In the genomic region with DNA sequence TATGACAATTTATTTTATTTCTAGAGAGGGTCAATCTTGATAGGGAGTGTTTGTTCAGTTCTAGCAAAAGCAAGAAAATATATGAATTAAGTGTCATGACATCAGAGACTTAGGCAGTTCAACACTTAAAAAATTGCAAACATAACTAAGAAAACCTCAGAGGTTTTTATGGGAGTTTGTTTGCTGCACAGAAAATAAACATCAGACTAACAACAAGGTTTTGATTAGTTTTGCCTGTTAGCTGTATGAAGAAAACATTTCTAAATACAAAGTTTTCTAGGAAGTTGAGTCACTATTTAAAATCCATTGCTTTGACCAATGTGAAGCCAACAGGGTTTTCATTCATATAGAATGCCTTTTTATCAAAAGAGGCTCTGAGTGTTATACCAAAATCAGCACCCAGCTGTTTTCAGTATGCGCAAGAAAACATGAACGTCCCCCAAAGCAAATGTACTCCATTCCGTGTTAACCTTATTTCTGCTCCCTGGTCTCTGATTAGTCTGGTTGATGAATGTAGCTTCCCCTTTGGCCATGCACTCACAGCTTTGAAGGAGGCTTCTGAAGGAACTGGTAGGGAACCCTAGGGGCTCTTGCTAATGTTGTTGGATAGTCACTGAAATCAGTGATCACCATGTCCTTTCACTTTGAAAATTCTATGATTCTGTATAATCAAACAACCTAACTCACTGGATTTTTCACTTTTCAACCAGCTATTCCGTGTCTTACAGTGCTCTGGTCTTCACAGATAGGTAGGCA, we compare ENCODE assay signal across 9 cellular contexts.
DNase-seq lines count a peak whose midpoint lies in the region; ATAC-seq, FAIRE-seq and TF ChIP-seq lines count a peak whose summit lies in the region.
"Had no signal": no experiment of that assay in that cellular context is flagged by ENCODE, and none has a peak within 500 bp of the region (broad histone marks: within the 10 kb centered on the region; RNA-seq: fewer than 3 reads in every experiment).

No MANE protein-coding gene starts in this region.

- peaks cover 16% of the 10 kb centered on the region for H3K27me3 Mint-ChIP-seq in CD4-positive, CD25-positive, alpha-beta regulatory T cell
- no peaks in the 10 kb centered on the region for H3K27me3 Mint-ChIP-seq in activated B cell treated with CpG ODN at 0.5 μM for 24 hours

- H3K4me2 ChIP-seq in OCI-LY7 (ENCODE audit: low read length) = no peak overlapping the region

- no TSS peak for BruUV-seq in OCI-LY7 (replicated peaks; lab: Mats Ljungman, UMichigan)

- no peaks in the 10 kb centered on the region for H3K36me3 Mint-ChIP-seq in CD4-positive, CD25-positive, alpha-beta regulatory T cell
- H3K36me3 Mint-ChIP-seq in activated B cell treated with CpG ODN at 0.5 μM for 24 hours (ENCODE audit: low read depth) = no peaks in the 10 kb centered on the region

- ATAC-seq in CD4-positive, CD25-positive, alpha-beta regulatory T cell (ENCODE audit: low read depth in 2 of 2) = peak in 1 of 2 donors; percentile 14
- ATAC-seq in GM19324 (IDR thresholded peaks at IDR 0.05; ENCODE audit: low FRiP score, unreplicated experiment) (peak; percentile 35), HG03060 (IDR thresholded peaks at IDR 0.05; ENCODE audit: low read depth, unreplicated experiment) (peak; percentile 13), activated B cell treated with CpG ODN at 0.5 μM for 24 hours (ENCODE audit: low read depth) (no peak), left ventricle myocardium superior (no peak)

- CTCF ChIA-PET in activated B cell treated with CpG ODN at 0.5 μM for 24 hours (lab: Charles Lee) (no interaction called here), OCI-LY7 (lab: Charles Lee; ENCODE audit: unreplicated experiment) (no interaction called here)

- no peaks in the 10 kb centered on the region for H4K20me1 ChIP-seq in OCI-LY7 (ENCODE audit: insufficient read depth, low read length)

- no peak overlapping the region for H3K27ac ChIP-seq in CD4-positive, CD25-positive, alpha-beta regulatory T cell (ENCODE audit: insufficient read depth, low read length, poor library complexity, severe bottlenecking)
- H3K27ac ChIP-seq in OCI-LY7 (ENCODE audit: low read depth, low read length, poor library complexity, severe bottlenecking) = no peak overlapping the region

- H3K27me3 ChIP-seq in CD4-positive, CD25-positive, alpha-beta regulatory T cell (ENCODE audit: control insufficient read depth, insufficient read depth, low read length) = no peaks in the 10 kb centered on the region
- no peaks in the 10 kb centered on the region for H3K27me3 ChIP-seq in BE2C

- H3K79me2 ChIP-seq in OCI-LY7 (ENCODE audit: insufficient read depth, low read depth, low read length) = no peaks in the 10 kb centered on the region

- H3K36me3 ChIP-seq in CD4-positive, CD25-positive, alpha-beta regulatory T cell (ENCODE audit: control insufficient read depth, insufficient read depth, low read length) = no peaks in the 10 kb centered on the region
- no peaks in the 10 kb centered on the region for H3K36me3 ChIP-seq in OCI-LY7 (ENCODE audit: insufficient read depth, low read length)
- H3K36me3 ChIP-seq in BE2C = no peaks in the 10 kb centered on the region

- H3K4me1 ChIP-seq in CD4-positive, CD25-positive, alpha-beta regulatory T cell (ENCODE audit: control insufficient read depth, insufficient read depth, low read length, poor library complexity, severe bottlenecking) = peaks cover 6% of the 10 kb centered on the region
- H3K4me1 ChIP-seq in OCI-LY7 (ENCODE audit: insufficient read depth, low read length, poor library complexity, severe bottlenecking) = no peaks in the 10 kb centered on the region
- no peaks in the 10 kb centered on the region for H3K4me1 ChIP-seq in BE2C

- no peak for DNase-seq in CD4-positive, CD25-positive, alpha-beta regulatory T cell
- DNase-seq in activated B cell treated with CpG ODN at 0.5 μM for 24 hours (no peak), OCI-LY7 (ENCODE audit: low spot score) (no peak), D721Med (ENCODE audit: insufficient read length, low spot score) (no peak), left ventricle myocardium superior (no peak), BE2C (no peak)

- peak overlapping the region; percentile 78 for H3K4me3 ChIP-seq in CD4-positive, CD25-positive, alpha-beta regulatory T cell (ENCODE audit: low read depth, low read length)
- H3K4me3 ChIP-seq in OCI-LY7 (ENCODE audit: low read depth, low read length, poor library complexity, severe bottlenecking) (no peak overlapping the region), BE2C (ENCODE audit: low read depth, low read length) (no peak overlapping the region)

- H3K9me3 ChIP-seq in CD4-positive, CD25-positive, alpha-beta regulatory T cell (ENCODE audit: control insufficient read depth in 2 of 2, low read length in 2 of 2) = no peaks in the 10 kb centered on the region
- H3K9me3 ChIP-seq in OCI-LY7 (ENCODE audit: low read length) (no peaks in the 10 kb centered on the region), BE2C (no peaks in the 10 kb centered on the region)

- no peak for FAIRE-seq in D721Med (lab: Jason Lieb, UNC)
- FAIRE-seq: islet of Langerhans had no signal

- H3K27ac Mint-ChIP-seq in CD4-positive, CD25-positive, alpha-beta regulatory T cell = peak overlapping the region; percentile 22 to 75 (median 49)
- H3K27ac Mint-ChIP-seq in activated B cell treated with CpG ODN at 0.5 μM for 24 hours = peak overlapping the region; percentile 14

- POLR2A ChIA-PET in activated B cell treated with CpG ODN at 0.5 μM for 24 hours (lab: Charles Lee) (interaction anchor here (1.1 kb wide), 1 partner anchor 270 kb away, joined by 3 read pairs; no protein-coding TSS in a partner anchor), OCI-LY7 (lab: Charles Lee) (no interaction called here)

- no peak overlapping the region for H2AFZ ChIP-seq in OCI-LY7 (ENCODE audit: low read length)

- intact Hi-C loops in activated B cell treated with CpG ODN at 0.5 μM for 24 hours (cut with micrococcal nuclease) (no loop called here), OCI-LY7 (cut with micrococcal nuclease; ENCODE audit: unreplicated experiment) (no loop called here), left ventricle myocardium superior (cut with micrococcal nuclease) (no loop called here)

- peaks cover 0 to 3% (median 0%) of the 10 kb centered on the region in 7 donors for H3K9me3 Mint-ChIP-seq in CD4-positive, CD25-positive, alpha-beta regulatory T cell
- no peaks in the 10 kb centered on the region for H3K9me3 Mint-ChIP-seq in activated B cell treated with CpG ODN at 0.5 μM for 24 hours

- H3K4me1 Mint-ChIP-seq in CD4-positive, CD25-positive, alpha-beta regulatory T cell = peaks cover 5 to 19% (median 11%) of the 10 kb centered on the region in 4 donors
- peaks cover 23% of the 10 kb centered on the region for H3K4me1 Mint-ChIP-seq in activated B cell treated with CpG ODN at 0.5 μM for 24 hours

- peak overlapping the region; percentile 48 to 94 (median 80) for H3K4me3 Mint-ChIP-seq in CD4-positive, CD25-positive, alpha-beta regulatory T cell
- H3K4me3 Mint-ChIP-seq in activated B cell treated with CpG ODN at 0.5 μM for 24 hours = peak overlapping the region; percentile 62

- H3K9me2 ChIP-seq in OCI-LY7 (ENCODE audit: insufficient read depth, low read length) = no peaks in the 10 kb centered on the region

- no peak for TF ChIP-seq CTCF in activated B cell treated with CpG ODN at 0.5 μM for 24 hours (IDR thresholded peaks at IDR 0.05)
- no peak for TF ChIP-seq CTCF in OCI-LY7 (conservative IDR thresholded peaks at IDR 0.05; ENCODE audit: low read length)
- TF ChIP-seq CTCF in D721Med (IDR thresholded peaks at IDR 0.05; ENCODE audit: insufficient read depth, missing control alignments) = no peak
- no peak for TF ChIP-seq CTCF in BE2C (IDR thresholded peaks at IDR 0.05; ENCODE audit: low read depth, low read length)

Comparison
In these comparisons a context has a peak if more than half of its experiments do, and no peak if none do; other contexts are left out.
1. ATAC-seq: peak in GM19324 (single experiment) and HG03060 (single experiment); none in activated B cell treated with CpG ODN at 0.5 μM for 24 hours (single experiment) and left ventricle myocardium superior (single experiment).